1 cellular context compared by ENCODE assay signal in the genomic region with DNA sequence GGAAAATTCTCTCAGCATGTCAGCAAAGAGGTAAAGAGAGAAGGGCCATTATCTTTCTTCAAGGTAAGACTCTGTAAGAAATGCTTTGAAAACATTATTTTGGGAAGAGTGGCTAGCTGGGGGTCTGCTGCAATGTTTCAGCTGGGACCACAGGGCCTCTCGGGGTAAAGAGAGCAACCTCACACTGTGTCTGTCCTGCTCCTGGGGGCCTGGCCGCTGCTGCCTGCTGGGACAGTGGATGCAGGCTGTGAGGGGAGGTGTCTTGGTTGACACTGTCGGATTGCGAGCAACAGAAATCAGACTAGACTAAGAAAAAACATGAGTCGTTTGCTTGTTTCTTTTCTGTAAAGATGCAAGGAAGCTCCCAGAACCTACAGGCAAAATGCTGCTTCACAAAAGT.
TF ChIP-seq lines count a peak whose summit lies in the region.

No MANE protein-coding gene starts in this region.

TF ChIP-seq in GM23338, 12 proteins besides CTCF, POLR2A, EP300 and RAD21 (continued from another document):
- TF ChIP-seq, protein P1, sequence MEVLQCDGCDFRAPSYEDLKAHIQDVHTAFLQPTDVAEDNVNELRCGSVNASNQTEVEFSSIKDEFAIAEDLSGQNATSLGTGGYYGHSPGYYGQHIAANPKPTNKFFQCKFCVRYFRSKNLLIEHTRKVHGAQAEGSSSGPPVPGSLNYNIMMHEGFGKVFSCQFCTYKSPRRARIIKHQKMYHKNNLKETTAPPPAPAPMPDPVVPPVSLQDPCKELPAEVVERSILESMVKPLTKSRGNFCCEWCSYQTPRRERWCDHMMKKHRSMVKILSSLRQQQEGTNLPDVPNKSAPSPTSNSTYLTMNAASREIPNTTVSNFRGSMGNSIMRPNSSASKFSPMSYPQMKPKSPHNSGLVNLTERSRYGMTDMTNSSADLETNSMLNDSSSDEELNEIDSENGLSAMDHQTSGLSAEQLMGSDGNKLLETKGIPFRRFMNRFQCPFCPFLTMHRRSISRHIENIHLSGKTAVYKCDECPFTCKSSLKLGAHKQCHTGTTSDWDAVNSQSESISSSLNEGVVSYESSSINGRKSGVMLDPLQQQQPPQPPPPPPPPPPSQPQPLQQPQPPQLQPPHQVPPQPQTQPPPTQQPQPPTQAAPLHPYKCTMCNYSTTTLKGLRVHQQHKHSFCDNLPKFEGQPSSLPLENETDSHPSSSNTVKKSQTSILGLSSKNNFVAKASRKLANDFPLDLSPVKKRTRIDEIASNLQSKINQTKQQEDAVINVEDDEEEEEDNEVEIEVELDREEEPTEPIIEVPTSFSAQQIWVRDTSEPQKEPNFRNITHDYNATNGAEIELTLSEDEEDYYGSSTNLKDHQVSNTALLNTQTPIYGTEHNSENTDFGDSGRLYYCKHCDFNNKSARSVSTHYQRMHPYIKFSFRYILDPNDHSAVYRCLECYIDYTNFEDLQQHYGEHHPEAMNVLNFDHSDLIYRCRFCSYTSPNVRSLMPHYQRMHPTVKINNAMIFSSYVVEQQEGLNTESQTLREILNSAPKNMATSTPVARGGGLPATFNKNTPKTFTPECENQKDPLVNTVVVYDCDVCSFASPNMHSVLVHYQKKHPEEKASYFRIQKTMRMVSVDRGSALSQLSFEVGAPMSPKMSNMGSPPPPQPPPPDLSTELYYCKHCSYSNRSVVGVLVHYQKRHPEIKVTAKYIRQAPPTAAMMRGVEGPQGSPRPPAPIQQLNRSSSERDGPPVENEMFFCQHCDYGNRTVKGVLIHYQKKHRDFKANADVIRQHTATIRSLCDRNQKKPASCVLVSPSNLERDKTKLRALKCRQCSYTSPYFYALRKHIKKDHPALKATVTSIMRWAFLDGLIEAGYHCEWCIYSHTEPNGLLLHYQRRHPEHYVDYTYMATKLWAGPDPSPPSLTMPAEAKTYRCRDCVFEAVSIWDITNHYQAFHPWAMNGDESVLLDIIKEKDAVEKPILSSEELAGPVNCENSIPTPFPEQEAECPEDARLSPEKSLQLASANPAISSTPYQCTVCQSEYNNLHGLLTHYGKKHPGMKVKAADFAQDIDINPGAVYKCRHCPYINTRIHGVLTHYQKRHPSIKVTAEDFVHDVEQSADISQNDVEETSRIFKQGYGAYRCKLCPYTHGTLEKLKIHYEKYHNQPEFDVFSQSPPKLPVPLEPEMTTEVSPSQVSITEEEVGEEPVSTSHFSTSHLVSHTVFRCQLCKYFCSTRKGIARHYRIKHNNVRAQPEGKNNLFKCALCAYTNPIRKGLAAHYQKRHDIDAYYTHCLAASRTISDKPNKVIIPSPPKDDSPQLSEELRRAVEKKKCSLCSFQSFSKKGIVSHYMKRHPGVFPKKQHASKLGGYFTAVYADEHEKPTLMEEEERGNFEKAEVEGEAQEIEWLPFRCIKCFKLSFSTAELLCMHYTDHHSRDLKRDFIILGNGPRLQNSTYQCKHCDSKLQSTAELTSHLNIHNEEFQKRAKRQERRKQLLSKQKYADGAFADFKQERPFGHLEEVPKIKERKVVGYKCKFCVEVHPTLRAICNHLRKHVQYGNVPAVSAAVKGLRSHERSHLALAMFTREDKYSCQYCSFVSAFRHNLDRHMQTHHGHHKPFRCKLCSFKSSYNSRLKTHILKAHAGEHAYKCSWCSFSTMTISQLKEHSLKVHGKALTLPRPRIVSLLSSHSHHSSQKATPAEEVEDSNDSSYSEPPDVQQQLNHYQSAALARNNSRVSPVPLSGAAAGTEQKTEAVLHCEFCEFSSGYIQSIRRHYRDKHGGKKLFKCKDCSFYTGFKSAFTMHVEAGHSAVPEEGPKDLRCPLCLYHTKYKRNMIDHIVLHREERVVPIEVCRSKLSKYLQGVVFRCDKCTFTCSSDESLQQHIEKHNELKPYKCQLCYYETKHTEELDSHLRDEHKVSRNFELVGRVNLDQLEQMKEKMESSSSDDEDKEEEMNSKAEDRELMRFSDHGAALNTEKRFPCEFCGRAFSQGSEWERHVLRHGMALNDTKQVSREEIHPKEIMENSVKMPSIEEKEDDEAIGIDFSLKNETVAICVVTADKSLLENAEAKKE (CRISPR knock-in tag; IDR thresholded peaks at IDR 0.05) = no peak
- no peak for TF ChIP-seq JUNB (IDR thresholded peaks at IDR 0.05; ENCODE audit: unreplicated experiment)
- TF ChIP-seq ZNF331 (CRISPR knock-in tag; IDR thresholded peaks at IDR 0.05; ENCODE audit: low read depth) = no peak
- TF ChIP-seq STAT1 (IDR thresholded peaks at IDR 0.05; ENCODE audit: unreplicated experiment) = no peak
- no peak for TF ChIP-seq EZH2phosphoT487 (IDR thresholded peaks at IDR 0.05; ENCODE audit: unreplicated experiment)
- TF ChIP-seq, protein P2, sequence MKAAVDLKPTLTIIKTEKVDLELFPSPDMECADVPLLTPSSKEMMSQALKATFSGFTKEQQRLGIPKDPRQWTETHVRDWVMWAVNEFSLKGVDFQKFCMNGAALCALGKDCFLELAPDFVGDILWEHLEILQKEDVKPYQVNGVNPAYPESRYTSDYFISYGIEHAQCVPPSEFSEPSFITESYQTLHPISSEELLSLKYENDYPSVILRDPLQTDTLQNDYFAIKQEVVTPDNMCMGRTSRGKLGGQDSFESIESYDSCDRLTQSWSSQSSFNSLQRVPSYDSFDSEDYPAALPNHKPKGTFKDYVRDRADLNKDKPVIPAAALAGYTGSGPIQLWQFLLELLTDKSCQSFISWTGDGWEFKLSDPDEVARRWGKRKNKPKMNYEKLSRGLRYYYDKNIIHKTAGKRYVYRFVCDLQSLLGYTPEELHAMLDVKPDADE (IDR thresholded peaks at IDR 0.05) = no peak
- no peak for TF ChIP-seq EZH2 (IDR thresholded peaks at IDR 0.05; ENCODE audit: low read depth, unreplicated experiment)
- TF ChIP-seq, protein P3, sequence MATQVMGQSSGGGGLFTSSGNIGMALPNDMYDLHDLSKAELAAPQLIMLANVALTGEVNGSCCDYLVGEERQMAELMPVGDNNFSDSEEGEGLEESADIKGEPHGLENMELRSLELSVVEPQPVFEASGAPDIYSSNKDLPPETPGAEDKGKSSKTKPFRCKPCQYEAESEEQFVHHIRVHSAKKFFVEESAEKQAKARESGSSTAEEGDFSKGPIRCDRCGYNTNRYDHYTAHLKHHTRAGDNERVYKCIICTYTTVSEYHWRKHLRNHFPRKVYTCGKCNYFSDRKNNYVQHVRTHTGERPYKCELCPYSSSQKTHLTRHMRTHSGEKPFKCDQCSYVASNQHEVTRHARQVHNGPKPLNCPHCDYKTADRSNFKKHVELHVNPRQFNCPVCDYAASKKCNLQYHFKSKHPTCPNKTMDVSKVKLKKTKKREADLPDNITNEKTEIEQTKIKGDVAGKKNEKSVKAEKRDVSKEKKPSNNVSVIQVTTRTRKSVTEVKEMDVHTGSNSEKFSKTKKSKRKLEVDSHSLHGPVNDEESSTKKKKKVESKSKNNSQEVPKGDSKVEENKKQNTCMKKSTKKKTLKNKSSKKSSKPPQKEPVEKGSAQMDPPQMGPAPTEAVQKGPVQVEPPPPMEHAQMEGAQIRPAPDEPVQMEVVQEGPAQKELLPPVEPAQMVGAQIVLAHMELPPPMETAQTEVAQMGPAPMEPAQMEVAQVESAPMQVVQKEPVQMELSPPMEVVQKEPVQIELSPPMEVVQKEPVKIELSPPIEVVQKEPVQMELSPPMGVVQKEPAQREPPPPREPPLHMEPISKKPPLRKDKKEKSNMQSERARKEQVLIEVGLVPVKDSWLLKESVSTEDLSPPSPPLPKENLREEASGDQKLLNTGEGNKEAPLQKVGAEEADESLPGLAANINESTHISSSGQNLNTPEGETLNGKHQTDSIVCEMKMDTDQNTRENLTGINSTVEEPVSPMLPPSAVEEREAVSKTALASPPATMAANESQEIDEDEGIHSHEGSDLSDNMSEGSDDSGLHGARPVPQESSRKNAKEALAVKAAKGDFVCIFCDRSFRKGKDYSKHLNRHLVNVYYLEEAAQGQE (IDR thresholded peaks at IDR 0.05; ENCODE audit: unreplicated experiment) = no peak
